In the genomic region with DNA sequence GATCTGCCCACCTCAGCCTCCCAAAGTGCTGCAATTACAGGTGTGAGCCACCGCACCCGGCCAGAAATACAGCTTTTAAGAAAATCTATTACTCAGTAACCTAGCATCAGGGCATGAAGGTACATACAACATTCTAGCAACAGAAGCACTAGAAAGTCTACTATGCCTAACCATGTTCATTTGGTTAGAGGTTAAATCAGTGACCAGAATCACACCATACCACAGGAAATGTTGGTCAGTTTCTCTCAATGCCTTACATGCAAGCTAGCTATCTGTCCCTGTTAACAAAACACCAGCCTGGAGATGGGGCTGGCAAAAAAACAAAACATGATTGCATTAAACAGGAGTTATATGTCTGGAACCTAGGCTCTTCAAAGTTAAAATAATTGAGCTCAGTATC, we compare ENCODE assay signal across 31 cellular contexts.
A peak's percentile ranks its signal among the peaks of the same experiment; 100 is the strongest.
DNase-seq lines count a peak whose midpoint lies in the region; ATAC-seq and TF ChIP-seq lines count a peak whose summit lies in the region.
"Had no signal": no experiment of that assay in that cellular context is flagged by ENCODE, and none has a peak within 500 bp of the region (broad histone marks: within the 10 kb centered on the region; RNA-seq: fewer than 3 reads in every experiment).

No MANE protein-coding gene starts in this region.

- H3K4me1 ChIP-seq in breast epithelium (no peaks in the 10 kb centered on the region), psoas muscle (no peaks in the 10 kb centered on the region)
- H3K4me1 ChIP-seq: esophagus muscularis mucosa had no signal

- H3K27ac Mint-ChIP-seq in MCF 10A (ENCODE audit: low read depth, unreplicated experiment) (no peak overlapping the region), Calu3 (ENCODE audit: unreplicated experiment) (no peak overlapping the region)
- H3K27ac Mint-ChIP-seq: activated CD4-positive, alpha-beta T cell treated with anti-CD3 and anti-CD28 coated beads, Interleukin-2, amount 10 ng/mL, durations not matched to agents 24 days and 14 days; activated naive CD4-positive, alpha-beta T cell treated with anti-CD3 and anti-CD28 coated beads, Interleukin-2, amount 10 ng/mL, durations not matched to agents 7 days and 5 days; CD4-positive, alpha-beta memory T cell had no signal

- in situ Hi-C loops in GM13976 (cut with MboI; ENCODE audit: low sequenced_read_pairs, unreplicated experiment): no loop called here

- H3K27me3 Mint-ChIP-seq in MCF 10A (ENCODE audit: insufficient read depth, unreplicated experiment) (no peaks in the 10 kb centered on the region), Calu3 (ENCODE audit: unreplicated experiment) (no peaks in the 10 kb centered on the region)
- H3K27me3 Mint-ChIP-seq: activated CD4-positive, alpha-beta T cell treated with anti-CD3 and anti-CD28 coated beads, Interleukin-2, amount 10 ng/mL, durations not matched to agents 24 days and 14 days; activated naive CD4-positive, alpha-beta T cell treated with anti-CD3 and anti-CD28 coated beads, Interleukin-2, amount 10 ng/mL, durations not matched to agents 7 days and 5 days; CD4-positive, alpha-beta memory T cell; naive B cell had no signal

- no peak for TF ChIP-seq POLR2A in breast epithelium (IDR thresholded peaks at IDR 0.05)

- CTCF ChIA-PET in MCF 10A (lab: Yijun Ruan, JAX) (no interaction called here), Calu3 (lab: Charles Lee) (no interaction called here)

- H3K9me3 Mint-ChIP-seq in MCF 10A (ENCODE audit: unreplicated experiment) (no peaks in the 10 kb centered on the region), Calu3 (ENCODE audit: low read depth, unreplicated experiment) (no peaks in the 10 kb centered on the region)
- H3K9me3 Mint-ChIP-seq: activated CD4-positive, alpha-beta T cell treated with anti-CD3 and anti-CD28 coated beads, Interleukin-2, amount 10 ng/mL, durations not matched to agents 24 days and 14 days; activated naive CD4-positive, alpha-beta T cell treated with anti-CD3 and anti-CD28 coated beads, Interleukin-2, amount 10 ng/mL, durations not matched to agents 7 days and 5 days; CD4-positive, alpha-beta memory T cell; naive B cell had no signal

- H3K36me3 ChIP-seq in breast epithelium: no peaks in the 10 kb centered on the region
- H3K36me3 ChIP-seq in psoas muscle (ENCODE audit: insufficient read depth in 1 of 2, low read depth in 1 of 2): peaks cover 0 to 2% of the 10 kb centered on the region in 2 donors
- H3K36me3 ChIP-seq: cardiac muscle cell, esophagus muscularis mucosa, upper lobe of left lung had no signal

- no peaks in the 10 kb centered on the region for H3K9me3 ChIP-seq in breast epithelium
- H3K9me3 ChIP-seq in psoas muscle: no peaks in the 10 kb centered on the region
- H3K9me3 ChIP-seq: esophagus muscularis mucosa, SK-N-SH, upper lobe of left lung had no signal

- H3K27ac ChIP-seq in breast epithelium (peak overlapping the region; percentile 43 to 49), psoas muscle (no peak overlapping the region)
- H3K27ac ChIP-seq: cardiac muscle cell, esophagus muscularis mucosa, HL-60, upper lobe of left lung had no signal

- no peak overlapping the region for H3K4me3 Mint-ChIP-seq in MCF 10A (ENCODE audit: unreplicated experiment)
- no peak overlapping the region for H3K4me3 Mint-ChIP-seq in Calu3 (ENCODE audit: low read depth, unreplicated experiment)
- H3K4me3 Mint-ChIP-seq: activated CD4-positive, alpha-beta T cell treated with anti-CD3 and anti-CD28 coated beads, Interleukin-2, amount 10 ng/mL, durations not matched to agents 24 days and 14 days; activated naive CD4-positive, alpha-beta T cell treated with anti-CD3 and anti-CD28 coated beads, Interleukin-2, amount 10 ng/mL, durations not matched to agents 7 days and 5 days; CD4-positive, alpha-beta memory T cell had no signal

- H3K4me1 Mint-ChIP-seq in MCF 10A (ENCODE audit: insufficient read depth, unreplicated experiment): no peaks in the 10 kb centered on the region
- no peaks in the 10 kb centered on the region for H3K4me1 Mint-ChIP-seq in Calu3 (ENCODE audit: low read depth, unreplicated experiment)
- H3K4me1 Mint-ChIP-seq: activated CD4-positive, alpha-beta T cell treated with anti-CD3 and anti-CD28 coated beads, Interleukin-2, amount 10 ng/mL, durations not matched to agents 24 days and 14 days; activated naive CD4-positive, alpha-beta T cell treated with anti-CD3 and anti-CD28 coated beads, Interleukin-2, amount 10 ng/mL, durations not matched to agents 7 days and 5 days; CD4-positive, alpha-beta memory T cell had no signal

- no peaks in the 10 kb centered on the region for H3K27me3 ChIP-seq in breast epithelium
- H3K27me3 ChIP-seq in psoas muscle (ENCODE audit: insufficient read depth in 3 of 3, low read length in 2 of 3): no peaks in the 10 kb centered on the region
- H3K27me3 ChIP-seq: cardiac muscle cell, esophagus muscularis mucosa, upper lobe of left lung had no signal

- no peak for DNase-seq in breast epithelium (ENCODE audit: low spot score in 2 of 2)
- DNase-seq in MCF 10A (ENCODE audit: unreplicated experiment): no peak
- DNase-seq in GM13976 (ENCODE audit: low spot score): no peak
- no peak for DNase-seq in Calu3
- DNase-seq in psoas muscle: no peak
- DNase-seq: 8988T; activated CD4-positive, alpha-beta T cell treated with anti-CD3 and anti-CD28 coated beads, Interleukin-2, amount 10 ng/mL, durations not matched to agents 24 days and 14 days; activated naive CD4-positive, alpha-beta T cell treated with anti-CD3 and anti-CD28 coated beads, Interleukin-2, amount 10 ng/mL, durations not matched to agents 7 days and 5 days; amygdala; CD4-positive, alpha-beta memory T cell; cortex of kidney; DMS 273 treated with DMSO at 0.1 percent for 48 hours; foreskin melanocyte; H7; naive B cell; NCI-H1092; NCI-H1930; NCI-H226; NCI-H774; nucleus accumbens; retina; SK-N-SH; small intestine; stimulated activated CD4-positive, alpha-beta T cell treated with anti-CD3 and anti-CD28 coated beads, Interleukin-1b, Interleukin-23, amount 100 ng/mL, for 48 hours; upper lobe of left lung had no signal

- no peak overlapping the region for H3K4me3 ChIP-seq in breast epithelium
- H3K4me3 ChIP-seq in psoas muscle: no peak overlapping the region
- H3K4me3 ChIP-seq: cardiac muscle cell, esophagus muscularis mucosa, upper lobe of left lung had no signal

- no peak for TF ChIP-seq CTCF in breast epithelium (IDR thresholded peaks at IDR 0.05)
- TF ChIP-seq CTCF in MCF 10A (IDR thresholded peaks at IDR 0.05; ENCODE audit: unreplicated experiment): no peak
- TF ChIP-seq CTCF in GM13976 (IDR thresholded peaks at IDR 0.05; ENCODE audit: borderline replicate concordance, control extremely low read depth, extremely low read depth, insufficient read depth, missing control alignments): no peak
- TF ChIP-seq CTCF in Calu3 (IDR thresholded peaks at IDR 0.05; ENCODE audit: unreplicated experiment): no peak
- TF ChIP-seq CTCF in psoas muscle (IDR thresholded peaks at IDR 0.05): no peak

- H3K36me3 Mint-ChIP-seq in MCF 10A (ENCODE audit: insufficient read depth, unreplicated experiment) (no peaks in the 10 kb centered on the region), Calu3 (ENCODE audit: insufficient read depth, unreplicated experiment) (no peaks in the 10 kb centered on the region)

- POLR2A ChIA-PET in MCF 10A (lab: Yijun Ruan, JAX): no interaction called here

- intact Hi-C loops in breast epithelium (cut with DNase I; ENCODE audit: low total_unique reads): no loop called here
- intact Hi-C loops in MCF 10A (cut with micrococcal nuclease): no loop called here
- intact Hi-C loops in Calu3 (cut with micrococcal nuclease; ENCODE audit: unreplicated experiment): no loop called here
- intact Hi-C loops in psoas muscle (cut with DNase I): no loop called here

- 96 to 100% (median 98%) methylated on average over 2 of the region's 2 CpGs for WGBS in psoas muscle, 3 donors

- ATAC-seq in HG02678 (IDR thresholded peaks at IDR 0.05; ENCODE audit: unreplicated experiment) (peak; percentile 54), HG03460 (IDR thresholded peaks at IDR 0.05; ENCODE audit: unreplicated experiment) (peak; percentile 91), HG02870 (IDR thresholded peaks at IDR 0.05; ENCODE audit: unreplicated experiment) (no peak), psoas muscle (no peak)

- BruUV-seq in MCF 10A (replicated peaks; lab: Mats Ljungman, UMichigan) (no TSS peak), Calu3 (replicated peaks; lab: Mats Ljungman, UMichigan) (no TSS peak)

Comparison
In these comparisons a context has a peak if more than half of its experiments do, and no peak if none do; other contexts are left out.
1. ATAC-seq: peak in HG02678 (single experiment) and HG03460 (single experiment); none in HG02870 (single experiment) and psoas muscle (0 of 4).